13 cellular contexts compared by ENCODE assay signal in the genomic region with DNA sequence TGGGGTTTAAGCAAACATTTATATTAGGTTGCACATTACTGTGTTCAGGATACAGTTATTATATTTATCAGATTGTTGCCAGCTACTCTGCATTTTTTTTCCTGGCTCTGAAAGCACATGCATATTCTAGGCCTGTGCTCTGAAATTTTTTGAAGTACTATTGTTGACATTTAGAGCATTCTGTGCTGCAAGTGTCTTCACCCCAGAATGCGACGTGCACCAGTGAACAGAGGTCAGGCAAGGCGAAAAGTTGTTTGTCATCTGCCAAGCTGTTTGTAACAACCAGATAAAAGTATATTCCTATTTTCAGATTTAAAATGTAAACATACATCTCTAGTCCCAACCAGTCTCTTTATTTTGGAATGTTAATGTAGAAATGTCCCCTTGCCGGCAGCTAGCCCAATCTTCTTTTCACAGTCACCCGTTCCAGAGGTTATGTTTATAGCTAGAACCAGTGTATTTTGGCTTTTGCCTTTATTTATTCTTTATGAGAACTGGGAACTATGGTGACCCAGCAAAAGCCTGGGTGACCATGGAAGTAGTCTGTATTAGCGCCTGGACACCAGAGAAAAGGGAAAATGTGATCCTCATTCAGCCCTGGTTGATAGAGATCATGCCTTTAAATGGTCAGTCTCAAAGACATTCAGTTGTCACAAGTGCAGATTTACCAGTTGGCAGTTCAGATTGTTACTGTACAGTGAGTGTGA.
"Had no signal": no experiment of that assay in that cellular context is flagged by ENCODE, and none has a peak within 500 bp of the region (broad histone marks: within the 10 kb centered on the region; RNA-seq: fewer than 3 reads in every experiment).

No MANE protein-coding gene starts in this region.

- H3K4me3 ChIP-seq: psoas muscle had no signal

- H3K9me3 ChIP-seq: psoas muscle had no signal

- ATAC-seq: effector memory CD8-positive, alpha-beta T cell; natural killer cell treated with Interleukin-12 subunit alpha and Interleukin-12 subunit beta and Interleukin-15 and Interleukin-18, amount 100 ng/mL, for 72 hours; psoas muscle; stimulated activated naive CD8-positive, alpha-beta T cell treated with anti-CD3 and anti-CD28 coated beads, Interleukin-15, amount 100 ng/mL, for 72 hours had no signal

- DNase-seq: activated B cell treated with CpG ODN at 0.5 μM for 24 hours; activated CD4-positive, alpha-beta T cell treated with anti-CD3 and anti-CD28 coated beads, Interleukin-2, amount 10 ng/mL, durations not matched to agents 24 days and 14 days; activated naive CD4-positive, alpha-beta T cell treated with Interleukin-2 at 50 U/mL for 16 hours; central memory CD4-positive, alpha-beta T cell; effector memory CD8-positive, alpha-beta T cell; immature natural killer cell; occipital lobe; psoas muscle; stimulated activated CD4-positive, alpha-beta T cell treated with anti-CD3 and anti-CD28 coated beads, Interleukin-15, amount 100 ng/mL, for 24 hours; stimulated activated CD4-positive, alpha-beta T cell treated with anti-CD3 and anti-CD28 coated beads, Interleukin-4, amount 100 ng/mL, for 24 hours; stimulated activated naive CD8-positive, alpha-beta T cell treated with anti-CD3 and anti-CD28 coated beads, Interleukin-15, amount 100 ng/mL, for 72 hours had no signal

- H3K27ac ChIP-seq: epithelial cell of prostate, psoas muscle had no signal
